In the genomic region with DNA sequence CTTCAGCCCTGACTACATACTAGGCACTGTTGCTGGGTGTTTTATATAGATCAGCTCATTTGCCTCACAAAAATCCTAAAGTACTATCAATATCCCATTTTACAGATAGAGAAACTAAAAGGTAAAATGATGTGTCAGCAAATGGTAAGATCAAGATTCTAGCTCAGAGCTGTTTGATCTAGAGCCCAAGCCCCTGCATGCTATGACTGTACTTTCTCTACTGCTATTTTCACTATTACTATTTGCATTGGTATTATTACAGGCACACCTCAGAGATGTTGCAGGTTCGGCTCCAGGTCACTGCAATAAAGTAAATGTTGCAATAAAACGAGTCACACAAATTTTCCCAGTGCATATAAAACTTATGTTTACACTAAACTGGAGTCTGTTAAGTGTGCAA, we compare ENCODE assay signal across 14 cellular contexts. TPM values are rescaled to one million over a fixed set of nuclear protein-coding genes. Genes with fewer than 3 reads are reported as not detected.
DNase-seq lines count a peak whose midpoint lies in the region; ATAC-seq lines count a peak whose summit lies in the region.
"Had no signal": no experiment of that assay in that cellular context is flagged by ENCODE, and none has a peak within 500 bp of the region (broad histone marks: within the 10 kb centered on the region; RNA-seq: fewer than 3 reads in every experiment).

No MANE protein-coding gene starts in this region.

- no peaks in the 10 kb centered on the region for H3K9me3 Mint-ChIP-seq in activated naive CD4-positive, alpha-beta T cell treated with anti-CD3 and anti-CD28 coated beads for 36 hours
- H3K9me3 Mint-ChIP-seq in activated naive CD4-positive, alpha-beta T cell treated with anti-CD3 and anti-CD28 coated beads, Interleukin-2, amount 10 ng/mL, durations not matched to agents 7 days and 5 days = no peaks in the 10 kb centered on the region
- no peaks in the 10 kb centered on the region for H3K9me3 Mint-ChIP-seq in activated naive CD4-positive, alpha-beta T cell treated with anti-CD3 and anti-CD28 coated beads, Interleukin-2, amount 50 U/mL, for 24 hours
- H3K9me3 Mint-ChIP-seq in stimulated activated naive B cell treated with anti-CD40 and anti-IgM and Interleukin-4, amounts not matched to agents 10 μg/mL and 1 μg/mL and 100 μg/mL, for 72 hours = peaks cover 1 to 4% of the 10 kb centered on the region in 2 donors
- no peaks in the 10 kb centered on the region for H3K9me3 Mint-ChIP-seq in CD8-positive, alpha-beta memory T cell

- DNase-seq in activated naive CD4-positive, alpha-beta T cell treated with anti-CD3 and anti-CD28 coated beads for 36 hours = peak; percentile 64
- no peak for DNase-seq in activated naive CD4-positive, alpha-beta T cell treated with anti-CD3 and anti-CD28 coated beads, Interleukin-2, amount 10 ng/mL, durations not matched to agents 7 days and 5 days
- DNase-seq in stimulated activated naive B cell treated with anti-CD40 and anti-IgM and Interleukin-4, amounts not matched to agents 10 μg/mL and 1 μg/mL and 100 μg/mL, for 72 hours = no peak
- DNase-seq in CD8-positive, alpha-beta memory T cell = no peak
- DNase-seq in NCI-H2171 (lab: John Stamatoyannopoulos, UW) (no peak), NCI-H1694 (lab: John Stamatoyannopoulos, UW) (no peak)
- DNase-seq: anterior cingulate cortex, DMS53, mesendoderm had no signal

- no peaks in the 10 kb centered on the region for H3K9me3 ChIP-seq in CD8-positive, alpha-beta memory T cell (ENCODE audit: low read length)

- H3K4me3 ChIP-seq in CD8-positive, alpha-beta memory T cell (ENCODE audit: low read length) = no peak overlapping the region

- H3K4me1 ChIP-seq in CD8-positive, alpha-beta memory T cell (ENCODE audit: insufficient read depth, low read length) = peaks cover 43% of the 10 kb centered on the region

- no peaks in the 10 kb centered on the region for H3K27me3 Mint-ChIP-seq in activated naive CD4-positive, alpha-beta T cell treated with anti-CD3 and anti-CD28 coated beads for 36 hours (ENCODE audit: low read depth)
- H3K27me3 Mint-ChIP-seq in activated naive CD4-positive, alpha-beta T cell treated with anti-CD3 and anti-CD28 coated beads, Interleukin-2, amount 10 ng/mL, durations not matched to agents 7 days and 5 days = peaks cover 9% of the 10 kb centered on the region
- no peaks in the 10 kb centered on the region for H3K27me3 Mint-ChIP-seq in activated naive CD4-positive, alpha-beta T cell treated with anti-CD3 and anti-CD28 coated beads, Interleukin-2, amount 50 U/mL, for 24 hours
- no peaks in the 10 kb centered on the region for H3K27me3 Mint-ChIP-seq in stimulated activated naive B cell treated with anti-CD40 and anti-IgM and Interleukin-4, amounts not matched to agents 10 μg/mL and 1 μg/mL and 100 μg/mL, for 72 hours
- H3K27me3 Mint-ChIP-seq in CD8-positive, alpha-beta memory T cell = no peaks in the 10 kb centered on the region

- H3K4me3 Mint-ChIP-seq in activated naive CD4-positive, alpha-beta T cell treated with anti-CD3 and anti-CD28 coated beads for 36 hours = no peak overlapping the region
- no peak overlapping the region for H3K4me3 Mint-ChIP-seq in activated naive CD4-positive, alpha-beta T cell treated with anti-CD3 and anti-CD28 coated beads, Interleukin-2, amount 10 ng/mL, durations not matched to agents 7 days and 5 days
- H3K4me3 Mint-ChIP-seq in activated naive CD4-positive, alpha-beta T cell treated with anti-CD3 and anti-CD28 coated beads, Interleukin-2, amount 50 U/mL, for 24 hours = no peak overlapping the region
- no peak overlapping the region for H3K4me3 Mint-ChIP-seq in stimulated activated naive B cell treated with anti-CD40 and anti-IgM and Interleukin-4, amounts not matched to agents 10 μg/mL and 1 μg/mL and 100 μg/mL, for 72 hours
- H3K4me3 Mint-ChIP-seq in CD8-positive, alpha-beta memory T cell = no peak overlapping the region

- ATAC-seq in HG02852 (IDR thresholded peaks at IDR 0.05; ENCODE audit: unreplicated experiment) = peak; percentile 39
- peak; percentile 44 to 60 for ATAC-seq in stimulated activated naive B cell treated with anti-CD40 and anti-IgM and Interleukin-4, amounts not matched to agents 10 μg/mL and 1 μg/mL and 100 μg/mL, for 72 hours (replicated peaks)
- ATAC-seq: SK-N-SH treated with all-trans-retinoic acid at 6 μM for 48 hours had no signal

- H3K27me3 ChIP-seq in CD8-positive, alpha-beta memory T cell (ENCODE audit: insufficient read depth, low read length, poor library complexity, severe bottlenecking) = no peaks in the 10 kb centered on the region

- POLR2A ChIA-PET in CD8-positive, alpha-beta memory T cell (lab: Charles Lee) = interaction anchor here (0.6 kb wide), 1 partner anchor 58 kb away, joined by 3 read pairs; no protein-coding TSS in a partner anchor

- no peak overlapping the region for H3K27ac ChIP-seq in CD8-positive, alpha-beta memory T cell (ENCODE audit: low read depth, low read length)
- H3K27ac ChIP-seq: HL-60 had no signal

- intact Hi-C loops in activated naive CD4-positive, alpha-beta T cell treated with anti-CD3 and anti-CD28 coated beads for 36 hours (cut with micrococcal nuclease) = loop anchor here (1.0 kb wide), 5 partner anchors 45 to 230 kb away; no protein-coding TSS in a partner anchor

- CTCF ChIA-PET in activated naive CD4-positive, alpha-beta T cell treated with anti-CD3 and anti-CD28 coated beads for 36 hours (lab: Charles Lee) = interaction anchor here (0.6 to 11.5 kb wide), 11 partner anchors 9 to 815 kb away, joined by 3 to 306 read pairs (median 4); partner anchors contain the start of genes ALKBH2 and ISCU
- CTCF ChIA-PET in activated naive CD4-positive, alpha-beta T cell treated with anti-CD3 and anti-CD28 coated beads, Interleukin-2, amount 10 ng/mL, durations not matched to agents 7 days and 5 days (lab: Charles Lee) = interaction anchor here (0.6 to 15.3 kb wide), 5 partner anchors 9 to 231 kb away, joined by 3 to 268 read pairs (median 4); no protein-coding TSS in a partner anchor
- CTCF ChIA-PET in CD8-positive, alpha-beta memory T cell (lab: Charles Lee) = interaction anchor here (18.3 kb wide), 1 partner anchor 45 kb away, joined by 206 read pairs; no protein-coding TSS in a partner anchor

- peaks cover 69% of the 10 kb centered on the region for H3K4me1 Mint-ChIP-seq in activated naive CD4-positive, alpha-beta T cell treated with anti-CD3 and anti-CD28 coated beads for 36 hours (ENCODE audit: low read depth)
- peaks cover 67% of the 10 kb centered on the region for H3K4me1 Mint-ChIP-seq in activated naive CD4-positive, alpha-beta T cell treated with anti-CD3 and anti-CD28 coated beads, Interleukin-2, amount 10 ng/mL, durations not matched to agents 7 days and 5 days
- H3K4me1 Mint-ChIP-seq in activated naive CD4-positive, alpha-beta T cell treated with anti-CD3 and anti-CD28 coated beads, Interleukin-2, amount 50 U/mL, for 24 hours = peaks cover 83% of the 10 kb centered on the region
- peaks cover 37 to 58% of the 10 kb centered on the region in 2 donors for H3K4me1 Mint-ChIP-seq in stimulated activated naive B cell treated with anti-CD40 and anti-IgM and Interleukin-4, amounts not matched to agents 10 μg/mL and 1 μg/mL and 100 μg/mL, for 72 hours
- peaks cover 22 to 63% (median 54%) of the 10 kb centered on the region in 3 donors for H3K4me1 Mint-ChIP-seq in CD8-positive, alpha-beta memory T cell

- no peak overlapping the region for H3K27ac Mint-ChIP-seq in activated naive CD4-positive, alpha-beta T cell treated with anti-CD3 and anti-CD28 coated beads for 36 hours
- no peak overlapping the region for H3K27ac Mint-ChIP-seq in activated naive CD4-positive, alpha-beta T cell treated with anti-CD3 and anti-CD28 coated beads, Interleukin-2, amount 10 ng/mL, durations not matched to agents 7 days and 5 days
- H3K27ac Mint-ChIP-seq in activated naive CD4-positive, alpha-beta T cell treated with anti-CD3 and anti-CD28 coated beads, Interleukin-2, amount 50 U/mL, for 24 hours = peak overlapping the region; percentile 4
- H3K27ac Mint-ChIP-seq in stimulated activated naive B cell treated with anti-CD40 and anti-IgM and Interleukin-4, amounts not matched to agents 10 μg/mL and 1 μg/mL and 100 μg/mL, for 72 hours = no peak overlapping the region
- H3K27ac Mint-ChIP-seq in CD8-positive, alpha-beta memory T cell = peak overlapping the region in 1 of 8 donors; percentile 54

- peaks cover 22% of the 10 kb centered on the region for H3K36me3 Mint-ChIP-seq in activated naive CD4-positive, alpha-beta T cell treated with anti-CD3 and anti-CD28 coated beads for 36 hours (ENCODE audit: low read depth)
- peaks cover 19% of the 10 kb centered on the region for H3K36me3 Mint-ChIP-seq in activated naive CD4-positive, alpha-beta T cell treated with anti-CD3 and anti-CD28 coated beads, Interleukin-2, amount 10 ng/mL, durations not matched to agents 7 days and 5 days
- H3K36me3 Mint-ChIP-seq in activated naive CD4-positive, alpha-beta T cell treated with anti-CD3 and anti-CD28 coated beads, Interleukin-2, amount 50 U/mL, for 24 hours = peaks cover 12% of the 10 kb centered on the region
- peaks cover 12 to 18% of the 10 kb centered on the region in 2 donors for H3K36me3 Mint-ChIP-seq in stimulated activated naive B cell treated with anti-CD40 and anti-IgM and Interleukin-4, amounts not matched to agents 10 μg/mL and 1 μg/mL and 100 μg/mL, for 72 hours
- H3K36me3 Mint-ChIP-seq in CD8-positive, alpha-beta memory T cell = peaks cover 4 to 21% (median 8%) of the 10 kb centered on the region in 3 donors

- H3K36me3 ChIP-seq in CD8-positive, alpha-beta memory T cell (ENCODE audit: insufficient read depth, low read length) = peaks cover 3% of the 10 kb centered on the region

RNA-seq across cellular contexts. Expression of gene ISCU, which starts 10.9 kb away (rescaled TPM):
- total RNA-seq in activated naive CD4-positive, alpha-beta T cell treated with anti-CD3 and anti-CD28 coated beads for 36 hours = 100 to 1,000 TPM; 103 to 105 TPM
- 100 to 1,000 TPM; 113 to 116 TPM for total RNA-seq in CD8-positive, alpha-beta memory T cell
- 302 TPM for polyA plus RNA-seq in CD8-positive, alpha-beta memory T cell

RNA-seq across cellular contexts. Expression of gene SART3, which starts 12.3 kb away (rescaled TPM):
- total RNA-seq in activated naive CD4-positive, alpha-beta T cell treated with anti-CD3 and anti-CD28 coated beads for 36 hours = 10 to 100 TPM; 81.9 to 82.5 TPM
- total RNA-seq in CD8-positive, alpha-beta memory T cell = 10 to 100 TPM; 82.4 to 82.7 TPM
- 40.1 TPM for polyA plus RNA-seq in CD8-positive, alpha-beta memory T cell

RNA-seq across cellular contexts. Expression of gene TMEM119, which starts 24.6 kb away (rescaled TPM):
- total RNA-seq in activated naive CD4-positive, alpha-beta T cell treated with anti-CD3 and anti-CD28 coated beads for 36 hours = not detected
- not detected for total RNA-seq in CD8-positive, alpha-beta memory T cell
- polyA plus RNA-seq in CD8-positive, alpha-beta memory T cell = 0.66 TPM
- total RNA-seq: dermis microvascular lymphatic vessel endothelial cell had no signal

RNA-seq across cellular contexts. Expression of gene FICD, which starts 58.2 kb away (rescaled TPM):
- 1 to 10 TPM; 3.4 to 3.7 TPM for total RNA-seq in activated naive CD4-positive, alpha-beta T cell treated with anti-CD3 and anti-CD28 coated beads for 36 hours
- 1 to 10 TPM; 5.8 to 5.9 TPM for total RNA-seq in CD8-positive, alpha-beta memory T cell
- 5.2 TPM for polyA plus RNA-seq in CD8-positive, alpha-beta memory T cell
